ENCODE assay signal across 19 cellular contexts in the genomic region with DNA sequence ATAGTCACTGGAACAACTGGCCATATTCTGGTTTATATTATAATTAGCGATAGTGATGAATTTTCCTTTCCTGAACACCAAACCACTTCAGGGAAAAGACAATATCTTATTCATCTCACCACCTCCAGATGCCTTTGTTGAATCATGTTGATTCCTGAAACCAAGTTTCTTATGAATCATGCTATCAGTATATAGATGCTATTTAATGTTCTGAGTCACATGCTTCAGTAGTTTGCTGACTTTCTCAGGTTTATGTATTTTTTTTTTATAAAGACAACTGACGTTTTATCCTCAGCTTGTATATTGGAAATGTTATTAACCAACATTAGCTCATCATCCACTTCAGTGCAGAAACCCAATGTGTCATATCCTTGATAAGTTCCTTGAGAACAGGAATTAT.
DNase-seq lines count a peak whose midpoint lies in the region; ATAC-seq, FAIRE-seq and TF ChIP-seq lines count a peak whose summit lies in the region.
"Had no signal": no experiment of that assay in that cellular context is flagged by ENCODE, and none has a peak within 500 bp of the region (broad histone marks: within the 10 kb centered on the region; RNA-seq: fewer than 3 reads in every experiment).

No MANE protein-coding gene starts in this region.

- no peak overlapping the region for H3K4me3 Mint-ChIP-seq in Calu3 (ENCODE audit: low read depth, unreplicated experiment)
- H3K4me3 Mint-ChIP-seq: GM23338 had no signal

- ATAC-seq in HG02763 (IDR thresholded peaks at IDR 0.05; ENCODE audit: unreplicated experiment): no peak
- ATAC-seq in pancreas: no peak
- ATAC-seq: GM12878, GM23338 had no signal

- H4K20me1 ChIP-seq in OCI-LY3 (ENCODE audit: insufficient read depth, low read length): no peaks in the 10 kb centered on the region

- no peaks in the 10 kb centered on the region for H3K27me3 Mint-ChIP-seq in Calu3 (ENCODE audit: unreplicated experiment)

- in situ Hi-C loops in astrocyte of the cerebellum (cut with HindIII; ENCODE audit: low sequenced_read_pairs): no loop called here

- CTCF ChIA-PET in Calu3 (lab: Charles Lee): no interaction called here

- H3K36me3 ChIP-seq in OCI-LY3 (replicated peaks; ENCODE audit: low read depth, low read length): no peaks in the 10 kb centered on the region
- no peaks in the 10 kb centered on the region for H3K36me3 ChIP-seq in kidney epithelial cell (ENCODE audit: control insufficient read depth, insufficient read depth, low read length)
- H3K36me3 ChIP-seq in pancreas: no peaks in the 10 kb centered on the region
- H3K36me3 ChIP-seq: Peyer's patch had no signal

- peak; percentile 26 for DNase-seq in COLO829 (ENCODE audit: low spot score)
- DNase-seq in astrocyte of the cerebellum (ENCODE audit: low read depth): peak; percentile 31
- peak; percentile 2 for DNase-seq in kidney epithelial cell (ENCODE audit: low read depth)
- DNase-seq in GF-D8 (lab: John Stamatoyannopoulos, UW): no peak
- DNase-seq in Calu3: no peak
- DNase-seq in pancreas: no peak
- DNase-seq: C1 segment of cervical spinal cord, DMS153, KBM-7, NCI-H1092 treated with DMSO at 0.1 percent for 48 hours, NCI-H1694 treated with DMSO at 0.1 percent for 48 hours, NCI-H446 treated with DMSO at 0.1 percent for 48 hours, NCI-H748 treated with DMSO at 0.1 percent for 48 hours, Peyer's patch had no signal

- peak overlapping the region; percentile 14; the same call in 1 of the 2 replicates for H3K4me2 ChIP-seq in OCI-LY3 (ENCODE audit: low read length)
- H3K4me2 ChIP-seq: GM23338 had no signal

- H3K27me3 ChIP-seq in OCI-LY3 (ENCODE audit: low read depth, low read length) (no peaks in the 10 kb centered on the region), kidney epithelial cell (ENCODE audit: control insufficient read depth, insufficient read depth, low read length) (no peaks in the 10 kb centered on the region), pancreas (no peaks in the 10 kb centered on the region)
- H3K27me3 ChIP-seq: Peyer's patch had no signal

- H3K9me3 Mint-ChIP-seq in Calu3 (ENCODE audit: low read depth, unreplicated experiment): no peaks in the 10 kb centered on the region
- H3K9me3 Mint-ChIP-seq: GM23338 had no signal

- H3K27ac ChIP-seq in OCI-LY3 (ENCODE audit: low read length): no peak overlapping the region
- H3K27ac ChIP-seq in pancreas: no peak overlapping the region
- H3K27ac ChIP-seq: Peyer's patch had no signal

- H3K4me1 ChIP-seq in OCI-LY3 (ENCODE audit: low read length) (peaks cover 17% of the 10 kb centered on the region), pancreas (no peaks in the 10 kb centered on the region)
- H3K4me1 ChIP-seq: Peyer's patch had no signal

- intact Hi-C loops in Calu3 (cut with micrococcal nuclease; ENCODE audit: unreplicated experiment) (no loop called here), pancreas (cut with DNase I) (no loop called here)

- no TSS peak for BruUV-seq in Calu3 (replicated peaks; lab: Mats Ljungman, UMichigan)

- H3K79me2 ChIP-seq in OCI-LY3 (ENCODE audit: low read length): no peaks in the 10 kb centered on the region

- no peaks in the 10 kb centered on the region for H3K36me3 Mint-ChIP-seq in Calu3 (ENCODE audit: insufficient read depth, unreplicated experiment)

- TF ChIP-seq CTCF in OCI-LY3 (IDR thresholded peaks at IDR 0.05; ENCODE audit: low read depth, low read length) (no peak), astrocyte of the cerebellum (IDR thresholded peaks at IDR 0.05; ENCODE audit: low read depth, low read length, missing control alignments) (no peak), kidney epithelial cell (IDR thresholded peaks at IDR 0.05; ENCODE audit: insufficient read depth, low read length, poor library complexity, severe bottlenecking) (no peak), Calu3 (IDR thresholded peaks at IDR 0.05; ENCODE audit: unreplicated experiment) (no peak), pancreas (IDR thresholded peaks at IDR 0.05) (no peak)

- no peaks in the 10 kb centered on the region for H3K4me1 Mint-ChIP-seq in Calu3 (ENCODE audit: low read depth, unreplicated experiment)

- H2AFZ ChIP-seq in OCI-LY3 (ENCODE audit: low read depth, low read length): no peak overlapping the region
- H2AFZ ChIP-seq: GM23338 had no signal

- no peak overlapping the region for H3K4me3 ChIP-seq in OCI-LY3 (ENCODE audit: low read length)
- no peak overlapping the region for H3K4me3 ChIP-seq in astrocyte of the cerebellum (ENCODE audit: low read depth, low read length)
- H3K4me3 ChIP-seq in kidney epithelial cell (ENCODE audit: low read depth, low read length): no peak overlapping the region
- no peak overlapping the region for H3K4me3 ChIP-seq in pancreas
- H3K4me3 ChIP-seq: GM12878, GM23338, Peyer's patch had no signal

- H3K9ac ChIP-seq in OCI-LY3 (ENCODE audit: low read length): no peak overlapping the region

- no peak for FAIRE-seq in pancreas (lab: Jason Lieb, UNC)
- FAIRE-seq: A204.1, GM12878 had no signal

- no peak overlapping the region for H3K27ac Mint-ChIP-seq in Calu3 (ENCODE audit: unreplicated experiment)

- no peaks in the 10 kb centered on the region for H3K9me3 ChIP-seq in OCI-LY3 (ENCODE audit: insufficient read depth, low read length)
- no peaks in the 10 kb centered on the region for H3K9me3 ChIP-seq in pancreas
- H3K9me3 ChIP-seq: Peyer's patch had no signal

- WGBS in pancreas, 2 donors: 59 to 70% methylated on average over 2 of the region's 2 CpGs

Comparison
In these comparisons a context has a peak if more than half of its experiments do, and no peak if none do; other contexts are left out.
1. DNase-seq: peak in COLO829 (single experiment), astrocyte of the cerebellum (single experiment) and kidney epithelial cell (single experiment); none in GF-D8 (single experiment), Calu3 (single experiment) and pancreas (0 of 6).